ENCODE assay signal across 6 cellular contexts in the genomic region with DNA sequence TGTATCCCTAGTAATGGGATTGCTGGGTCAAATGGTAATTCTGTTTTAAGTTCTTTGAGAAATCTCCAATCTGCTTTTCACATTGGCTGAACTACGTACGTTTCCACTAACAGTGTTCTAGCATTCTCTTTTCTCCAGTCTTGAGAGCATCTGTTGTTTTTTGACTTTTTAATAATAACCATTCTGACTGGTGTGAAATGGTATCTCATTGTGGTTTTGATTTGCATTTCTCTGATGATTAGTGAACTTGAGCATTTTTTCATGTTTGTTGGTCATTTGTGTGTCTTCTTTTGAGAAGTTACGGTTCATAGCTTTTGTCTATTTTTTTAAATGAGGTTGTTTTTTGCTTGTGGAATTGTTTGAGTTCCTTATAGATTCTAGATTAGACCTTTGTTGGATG.
DNase-seq lines count a peak whose midpoint lies in the region; ATAC-seq, FAIRE-seq and TF ChIP-seq lines count a peak whose summit lies in the region.
"Not testable (repeated sequence)": the region's sequence is repeated elsewhere in the genome, so short reads cannot be mapped to it uniquely, and the experiment has no call there.

No MANE protein-coding gene starts in this region.

- not testable (repeated sequence) for H3F3A ChIP-seq in DOHH2 (ENCODE audit: control insufficient read depth, insufficient read depth)

- H2AFZ ChIP-seq in GM12878 (ENCODE audit: control insufficient read depth, low read depth, low read length): not testable (repeated sequence)

- RAD21 ChIA-PET in GM12878 (lab: Charles Lee; ENCODE audit: unreplicated experiment): interaction anchor here (1.3 to 1.4 kb wide), 2 partner anchors 9 to 10 kb away, joined by 3 to 5 read pairs; no protein-coding TSS in a partner anchor

- not testable (repeated sequence) for BruUV-seq in GM12878 (replicated peaks; lab: Mats Ljungman, UMichigan)

- intact Hi-C loops in GM12878 (cut with micrococcal nuclease; ENCODE audit: unreplicated experiment): not testable (repeated sequence)

- not testable (repeated sequence) for TF ChIP-seq EP300 in GM12878 (IDR thresholded peaks at IDR 0.05; ENCODE audit: borderline replicate concordance in 1 of 2, control insufficient read depth in 1 of 2, low read depth in 2 of 2, low read length in 2 of 2)

- TF ChIP-seq CTCF in DOHH2 (IDR thresholded peaks at IDR 0.05; ENCODE audit: low read depth, low read length, poor library complexity, severe bottlenecking); GM12878 (IDR thresholded peaks at IDR 0.05 in 2 of 3, conservative IDR thresholded peaks at IDR 0.05 in 1 of 3; ENCODE audit: control insufficient read depth in 2 of 3, extremely low read depth in 1 of 3, insufficient read depth in 1 of 3, low read depth in 3 of 3, low read length in 3 of 3): not testable (repeated sequence)

- peak; percentile 8 for DNase-seq in NAMALWA (ENCODE audit: low spot score)
- DNase-seq in GM12878 (ENCODE audit: low read depth, low spot score): not testable (repeated sequence)

- TF ChIP-seq POLR2A in GM12878 (IDR thresholded peaks at IDR 0.05; ENCODE audit: low read depth, low read length): not testable (repeated sequence)

- H3K4me1 ChIP-seq in BLaER1: peaks cover 16% of the 10 kb centered on the region
- peaks cover 23% of the 10 kb centered on the region for H3K4me1 ChIP-seq in DOHH2 (ENCODE audit: control insufficient read depth, low read length)
- not testable (repeated sequence) for H3K4me1 ChIP-seq in GM12878 (ENCODE audit: control insufficient read depth, insufficient read depth, low read length)

- not testable (repeated sequence) for FAIRE-seq in GM12878 (lab: Jason Lieb, UNC)

- CTCF ChIA-PET in GM12878 (lab: Yijun Ruan, JAX): interaction anchor here (0.7 to 2.0 kb wide), 5 partner anchors 10 to 77 kb away, joined by 3 to 6 read pairs (median 4); no protein-coding TSS in a partner anchor

- H4K20me1 ChIP-seq in BLaER1; DOHH2 (ENCODE audit: control insufficient read depth, insufficient read depth, low read depth, low read length); GM12878 (ENCODE audit: control insufficient read depth, insufficient read depth): not testable (repeated sequence)

- peak overlapping the region; percentile 12; the same call in 1 of the 2 replicates for H3K4me2 ChIP-seq in BLaER1
- H3K4me2 ChIP-seq in DOHH2 (ENCODE audit: low read length); GM12878 (ENCODE audit: control insufficient read depth, insufficient read depth): not testable (repeated sequence)

- H3K4me3 ChIP-seq in BLaER1, GM12878: not testable (repeated sequence)
- H3K4me3 ChIP-seq in DOHH2 (ENCODE audit: low read length): 0 out of 2 replicates have a peak overlapping the region, but pooled peaks have one; percentile 5

- SMC1A ChIA-PET in GM12878 (lab: Charles Lee; ENCODE audit: uncharacterized antibody, unreplicated experiment): interaction anchor here (0.7 to 3.3 kb wide), 6 partner anchors 10 to 78 kb away, joined by 3 to 11 read pairs (median 4); no protein-coding TSS in a partner anchor

- 42% methylated on average over 3 of the region's 3 CpGs for WGBS in GM12878 (ENCODE audit: insufficient coverage, insufficient replicate concordance, low lambda C conversion rate, missing lambda C conversion rate)

- POLR2A ChIA-PET in GM12878 (lab: Charles Lee): not testable (repeated sequence)

- H3K9ac ChIP-seq in BLaER1; GM12878 (ENCODE audit: control insufficient read depth, insufficient read depth, low read length): not testable (repeated sequence)

- not testable (repeated sequence) for H3K27ac ChIP-seq in BLaER1; DOHH2 (ENCODE audit: low read depth, low read length); GM12878 (ENCODE audit: control insufficient read depth, insufficient read depth)

- not testable (repeated sequence) for H3K79me2 ChIP-seq in DOHH2 (ENCODE audit: control insufficient read depth, low read length); GM12878 (ENCODE audit: control insufficient read depth, insufficient read depth, low read length)

- peak; percentile 65 for ATAC-seq in GM18861 (IDR thresholded peaks at IDR 0.05; ENCODE audit: unreplicated experiment)
- peak; percentile 83 for ATAC-seq in GM18867 (IDR thresholded peaks at IDR 0.05; ENCODE audit: unreplicated experiment)
- peak; percentile 72 for ATAC-seq in GM12878

- in situ Hi-C loops in GM12878 (cut with MboI): not testable (repeated sequence)

- not testable (repeated sequence) for H3K27me3 ChIP-seq in BLaER1; DOHH2 (ENCODE audit: control insufficient read depth, low read length); GM12878 (replicated peaks in 1 of 2; ENCODE audit: control insufficient read depth in 2 of 2, insufficient read depth in 2 of 2, low read length in 1 of 2)

- not testable (repeated sequence) for H3K9me2 ChIP-seq in DOHH2 (replicated peaks; ENCODE audit: control insufficient read depth, low read length)

- not testable (repeated sequence) for H3K9me3 ChIP-seq in BLaER1; DOHH2 (ENCODE audit: control insufficient read depth, insufficient read depth, low read length); GM12878 (replicated peaks; ENCODE audit: control insufficient read depth, insufficient read depth, low read length)

- not testable (repeated sequence) for H3K36me3 ChIP-seq in BLaER1; DOHH2 (ENCODE audit: control insufficient read depth, low read length); GM12878 (ENCODE audit: control insufficient read depth in 2 of 2, insufficient read depth in 2 of 2, low read length in 1 of 2)

- TF ChIP-seq RAD21 in GM12878 (IDR thresholded peaks at IDR 0.05; ENCODE audit: insufficient read depth, low read depth, low read length): not testable (repeated sequence)

TF ChIP-seq in GM12878, 131 proteins besides CTCF, POLR2A, EP300 and RAD21:
- TF ChIP-seq IKZF2 (IDR thresholded peaks at IDR 0.05): peak; percentile 15 to 62; a peak in 2 of 4 replicates
- peak; percentile 31; the same call in 1 of the 2 replicates for TF ChIP-seq ZNF384 (IDR thresholded peaks at IDR 0.05; ENCODE audit: borderline replicate concordance, low read depth, low read length)
- TF ChIP-seq MTA2 (IDR thresholded peaks at IDR 0.05; ENCODE audit: low read depth): peak; percentile 77
- TF ChIP-seq RUNX3 (IDR thresholded peaks at IDR 0.05; ENCODE audit: low read length): peak; percentile 46; the same call in 1 of the 2 replicates
